ENCODE assay signal across 40 cellular contexts in the genomic region with DNA sequence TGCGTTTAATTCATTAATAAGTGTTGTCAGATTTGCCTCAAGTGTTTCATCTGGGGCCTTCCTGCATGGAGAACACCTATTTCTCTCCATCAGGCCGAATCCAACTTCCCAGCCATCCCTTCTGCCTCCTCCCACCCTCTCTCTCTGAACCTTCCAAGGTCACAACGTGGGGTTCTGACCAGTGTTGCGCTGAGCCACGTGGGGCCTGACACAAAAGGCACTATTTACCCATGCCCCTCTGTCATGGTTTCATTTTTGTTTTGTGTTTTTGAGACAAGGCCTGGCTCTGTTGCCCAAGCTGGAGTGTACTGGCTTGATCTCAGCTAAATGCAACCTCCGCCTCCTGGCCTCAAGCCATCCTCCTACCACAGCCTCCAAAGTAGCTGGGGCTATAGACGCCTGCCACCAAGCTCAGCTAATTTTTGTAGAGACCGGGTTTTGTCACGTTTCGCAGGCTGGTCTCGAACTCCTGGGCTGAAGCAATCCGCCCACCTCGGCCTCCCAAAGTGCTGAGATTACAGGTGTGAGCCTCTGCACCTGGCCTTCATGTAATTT. TPM values are rescaled to one million over a fixed set of nuclear protein-coding genes. Genes with fewer than 3 reads are reported as not detected.
"Had no signal": no experiment of that assay in that cellular context is flagged by ENCODE, and none has a peak within 500 bp of the region (broad histone marks: within the 10 kb centered on the region; RNA-seq: fewer than 3 reads in every experiment).

No MANE protein-coding gene starts in this region.

- H3K27me3 ChIP-seq: adrenal gland, body of pancreas, brain microvascular endothelial cell, breast epithelium had no signal

- H3K4me1 ChIP-seq: adrenal gland, body of pancreas, breast epithelium had no signal

- H3K27ac Mint-ChIP-seq: activated B cell treated with CpG ODN at 0.5 μM for 24 hours; activated CD4-positive, alpha-beta memory T cell treated with anti-CD3 and anti-CD28 coated beads for 36 hours; activated CD4-positive, alpha-beta T cell treated with anti-CD3 and anti-CD28 coated beads, Interleukin-2, amount 10 ng/mL, durations not matched to agents 24 days and 14 days; activated CD8-positive, alpha-beta T cell treated with anti-CD3 and anti-CD28 coated beads for 36 hours; activated naive CD4-positive, alpha-beta T cell treated with anti-CD3 and anti-CD28 coated beads for 36 hours; activated naive CD8-positive, alpha-beta T cell treated with anti-CD3 and anti-CD28 coated beads for 36 hours; activated T-cell treated with anti-CD3 and anti-CD28 coated beads, Interleukin-2, amount 50 U/mL, for 72 hours; activated T-helper 1 cell treated with anti-CD3 and anti-CD28 coated beads, Interleukin-12 subunit alpha, Interleukin-12 subunit beta, Interleukin-2, Interleukin-4 antibody, amounts not matched to agents 30 ng/mL and 10 ng/mL and 1 ng/mL, durations not matched to agents 14 hours and 24 hours and 36 hours; activated T-helper 17 cell treated with anti-CD3 and anti-CD28 coated beads, Interleukin-2, amount 50 U/mL, for 72 hours; T-helper 1 cell treated with Interleukin-12 subunit alpha and Interleukin-12 subunit beta and Interleukin-4 antibody, amounts not matched to agents 30 μg/mL and 1 μg/mL, for 36 hours; T-helper 2 cell treated with Interferon-gamma antibody and Interleukin-4, amounts not matched to agents 5 μg/mL and 100 μg/mL, for 36 hours had no signal

- H3K4me3 Mint-ChIP-seq: activated B cell treated with CpG ODN at 0.5 μM for 24 hours; activated CD4-positive, alpha-beta memory T cell treated with anti-CD3 and anti-CD28 coated beads for 36 hours; activated CD4-positive, alpha-beta T cell treated with anti-CD3 and anti-CD28 coated beads, Interleukin-2, amount 10 ng/mL, durations not matched to agents 24 days and 14 days; activated CD8-positive, alpha-beta T cell treated with anti-CD3 and anti-CD28 coated beads for 36 hours; activated naive CD4-positive, alpha-beta T cell treated with anti-CD3 and anti-CD28 coated beads for 36 hours; activated naive CD8-positive, alpha-beta T cell treated with anti-CD3 and anti-CD28 coated beads for 36 hours; activated T-cell treated with anti-CD3 and anti-CD28 coated beads, Interleukin-2, amount 50 U/mL, for 4 hours; activated T-cell treated with anti-CD3 and anti-CD28 coated beads, Interleukin-2, amount 50 U/mL, for 72 hours; activated T-helper 1 cell treated with anti-CD3 and anti-CD28 coated beads, Interleukin-12 subunit alpha, Interleukin-12 subunit beta, Interleukin-2, Interleukin-4 antibody, amounts not matched to agents 30 ng/mL and 10 ng/mL and 1 ng/mL, durations not matched to agents 14 hours and 24 hours and 36 hours; activated T-helper 17 cell treated with anti-CD3 and anti-CD28 coated beads, Interleukin-2, amount 50 U/mL, for 72 hours; T-helper 1 cell treated with Interleukin-12 subunit alpha and Interleukin-12 subunit beta and Interleukin-4 antibody, amounts not matched to agents 30 μg/mL and 1 μg/mL, for 36 hours; T-helper 2 cell treated with Interferon-gamma antibody and Interleukin-4, amounts not matched to agents 5 μg/mL and 100 μg/mL, for 36 hours had no signal

- H3K36me3 ChIP-seq: adrenal gland, brain microvascular endothelial cell, breast epithelium had no signal

- H3K4me3 ChIP-seq: adrenal gland, body of pancreas, breast epithelium had no signal

- FAIRE-seq: astrocyte, TTC549 had no signal

- ATAC-seq: activated CD8-positive, alpha-beta T cell treated with anti-CD3 and anti-CD28 coated beads for 36 hours; activated naive CD4-positive, alpha-beta T cell treated with anti-CD3 and anti-CD28 coated beads, Interleukin-2, amount 50 U/mL, for 72 hours; activated T-cell treated with anti-CD3 and anti-CD28 coated beads, Interleukin-2, amount 50 U/mL, for 4 hours; activated T-cell treated with anti-CD3 and anti-CD28 coated beads, Interleukin-2, amount 50 U/mL, for 72 hours; activated T-helper 17 cell treated with anti-CD3 and anti-CD28 coated beads, Interleukin-2, amount 50 U/mL, for 72 hours; body of pancreas had no signal

- H3K4me1 Mint-ChIP-seq: activated naive CD8-positive, alpha-beta T cell treated with anti-CD3 and anti-CD28 coated beads for 36 hours had no signal

- H3K27ac ChIP-seq: adrenal gland, body of pancreas, brain microvascular endothelial cell, breast epithelium, VCaP had no signal

- DNase-seq: activated B cell treated with CpG ODN at 0.5 μM for 24 hours; activated CD4-positive, alpha-beta memory T cell treated with anti-CD3 and anti-CD28 coated beads for 36 hours; activated CD4-positive, alpha-beta T cell treated with anti-CD3 and anti-CD28 coated beads for 4 hours; activated CD4-positive, alpha-beta T cell treated with anti-CD3 and anti-CD28 coated beads, Interleukin-2, amount 10 ng/mL, durations not matched to agents 24 days and 14 days; activated CD4-positive, alpha-beta T cell treated with anti-CD3 and anti-CD28 coated beads, Interleukin-2, amount 50 U/mL, for 1 hour; activated CD4-positive, alpha-beta T cell treated with anti-CD3 and anti-CD28 coated beads, Interleukin-2, amount 50 U/mL, for 4 hours; activated CD4-positive, CD25-positive, alpha-beta regulatory T cell treated with anti-CD3 and anti-CD28 coated beads, Interleukin-2, amount 50 U/mL, for 72 hours; activated CD8-positive, alpha-beta memory T cell treated with anti-CD3 and anti-CD28 coated beads, Interleukin-2, amount 50 U/mL, for 4 hours; activated CD8-positive, alpha-beta T cell treated with anti-CD3 and anti-CD28 coated beads for 36 hours; activated effector memory CD4-positive, alpha-beta T cell treated with anti-CD3 and anti-CD28 coated beads, Interleukin-2, amount 50 U/mL, for 16 hours; activated gamma-delta T cell treated with Interleukin-2 at 50 U/mL for 16 hours; activated naive CD4-positive, alpha-beta T cell; activated naive CD4-positive, alpha-beta T cell treated with anti-CD3 and anti-CD28 coated beads for 36 hours; activated naive CD4-positive, alpha-beta T cell treated with anti-CD3 and anti-CD28 coated beads, Interleukin-2, amount 50 U/mL, for 16 hours; activated naive CD8-positive, alpha-beta T cell treated with anti-CD3 and anti-CD28 coated beads for 36 hours; activated T-cell treated with anti-CD3 and anti-CD28 coated beads for 4 hours; activated T-cell treated with anti-CD3 and anti-CD28 coated beads, Interleukin-2, amount 50 U/mL, for 1 hour; activated T-cell treated with anti-CD3 and anti-CD28 coated beads, Interleukin-2, amount 50 U/mL, for 4 hours; activated T-cell treated with anti-CD3 and anti-CD28 coated beads, Interleukin-2, amount 50 U/mL, for 72 hours; adrenal gland; amniotic stem cell; aorta; body of pancreas; brain microvascular endothelial cell; central memory CD4-positive, alpha-beta T cell; T-helper 1 cell; T-helper 2 cell; T-helper 9 cell had no signal

RNA-seq across cellular contexts. Expression of gene IRGC, which starts 8.6 kb away (rescaled TPM):
- total RNA-seq: activated B cell treated with CpG ODN at 0.5 μM for 24 hours; activated CD4-positive, alpha-beta memory T cell treated with anti-CD3 and anti-CD28 coated beads for 36 hours; activated CD4-positive, alpha-beta T cell treated with anti-CD3 and anti-CD28 coated beads, Interleukin-2, amount 10 ng/mL, durations not matched to agents 24 days and 14 days; activated CD8-positive, alpha-beta memory T cell treated with anti-CD3 and anti-CD28 coated beads for 36 hours; activated CD8-positive, alpha-beta T cell treated with anti-CD3 and anti-CD28 coated beads for 36 hours; activated naive CD4-positive, alpha-beta T cell treated with anti-CD3 and anti-CD28 coated beads for 36 hours; activated naive CD4-positive, alpha-beta T cell treated with anti-CD3 and anti-CD28 coated beads, Interleukin-2, amount 50 U/mL, for 72 hours; activated naive CD8-positive, alpha-beta T cell treated with anti-CD3 and anti-CD28 coated beads for 36 hours; activated T-cell treated with anti-CD3 and anti-CD28 coated beads, Interleukin-2, amount 50 U/mL, for 4 hours; activated T-cell treated with anti-CD3 and anti-CD28 coated beads, Interleukin-2, amount 50 U/mL, for 72 hours; activated T-helper 1 cell treated with anti-CD3 and anti-CD28 coated beads, Interleukin-12 subunit alpha, Interleukin-12 subunit beta, Interleukin-2, Interleukin-4 antibody, amounts not matched to agents 30 ng/mL and 10 ng/mL and 1 ng/mL, durations not matched to agents 14 hours and 24 hours and 36 hours; activated T-helper 17 cell treated with anti-CD3 and anti-CD28 coated beads, Interleukin-2, amount 50 U/mL, for 72 hours; adrenal gland; aorta; astrocyte; body of pancreas; breast epithelium; cardiac septum; cerebellum had no signal
- polyA plus RNA-seq: adrenal gland, aorta had no signal
